ENCODE assay signal across 19 cellular contexts in the genomic region with DNA sequence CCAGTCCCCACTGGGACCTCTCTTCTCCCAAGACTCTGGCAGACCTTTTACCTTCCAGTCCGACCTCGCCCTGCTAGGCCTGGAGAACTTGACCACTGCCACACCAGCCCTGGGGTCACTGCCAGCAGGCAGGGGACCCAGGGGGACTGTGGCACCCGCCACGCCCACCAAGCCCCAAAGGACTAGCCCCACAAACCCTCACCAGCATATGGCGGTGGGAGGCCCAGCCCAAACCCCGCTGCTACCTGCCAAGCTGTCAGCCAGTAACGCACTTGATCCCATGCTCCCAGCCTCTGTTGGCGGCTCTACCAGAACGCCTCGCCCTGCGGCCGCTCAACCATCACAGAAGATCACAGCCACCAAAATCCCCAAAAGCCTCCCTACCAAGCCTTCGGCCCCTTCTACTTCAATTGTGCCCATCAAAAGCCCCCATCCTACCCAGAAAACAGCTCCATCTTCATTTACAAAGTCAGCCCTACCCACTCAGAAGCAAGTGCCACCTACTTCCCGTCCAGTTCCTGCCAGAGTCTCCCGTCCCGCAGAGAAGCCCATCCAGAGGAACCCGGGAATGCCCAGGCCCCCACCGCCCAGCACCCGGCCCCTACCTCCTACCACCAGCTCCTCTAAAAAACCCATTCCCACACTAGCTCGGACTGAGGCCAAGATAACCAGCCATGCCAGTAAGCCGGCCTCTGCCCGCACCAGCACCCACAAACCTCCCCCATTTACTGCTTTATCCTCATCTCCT. TPM values are rescaled to one million over a fixed set of nuclear protein-coding genes. Genes with fewer than 3 reads are reported as not detected.
DNase-seq lines count a peak whose midpoint lies in the region; TF ChIP-seq lines count a peak whose summit lies in the region.
"Had no signal": no experiment of that assay in that cellular context is flagged by ENCODE, and none has a peak within 500 bp of the region (broad histone marks: within the 10 kb centered on the region; RNA-seq: fewer than 3 reads in every experiment).

No MANE protein-coding gene starts in this region.

- H3K4me1 ChIP-seq in left ventricle myocardium inferior (peaks cover 40% of the 10 kb centered on the region), right atrium auricular region (peaks cover 0 to 22% of the 10 kb centered on the region in 2 donors), neural progenitor cell (peaks cover 22% of the 10 kb centered on the region)

- no peaks in the 10 kb centered on the region for H3K27me3 Mint-ChIP-seq in chondrocyte (ENCODE audit: low read depth)
- H3K27me3 Mint-ChIP-seq in neural progenitor cell (ENCODE audit: insufficient read depth, low read depth), result peaks cover 4% of the 10 kb centered on the region

- H3K36me3 ChIP-seq in left ventricle myocardium inferior, result no peaks in the 10 kb centered on the region
- H3K36me3 ChIP-seq in right atrium auricular region, result no peaks in the 10 kb centered on the region
- H3K36me3 ChIP-seq in neural progenitor cell, result no peaks in the 10 kb centered on the region

- H3K27me3 ChIP-seq in left ventricle myocardium inferior (ENCODE audit: low read depth), result no peaks in the 10 kb centered on the region
- H3K27me3 ChIP-seq in right atrium auricular region, result no peaks in the 10 kb centered on the region
- H3K27me3 ChIP-seq in neural progenitor cell, result no peaks in the 10 kb centered on the region

- no peak overlapping the region for H2AFZ ChIP-seq in neural progenitor cell (replicated peaks)

- peak overlapping the region; percentile 37 for H3K27ac ChIP-seq in left ventricle myocardium inferior (replicated peaks)
- no peak overlapping the region for H3K27ac ChIP-seq in right atrium auricular region
- H3K27ac ChIP-seq in neural progenitor cell, result no peak overlapping the region
- H3K27ac ChIP-seq: C4-2B had no signal

- TF ChIP-seq CTCF in left ventricle myocardium inferior (IDR thresholded peaks at IDR 0.05; ENCODE audit: borderline replicate concordance), result no peak
- TF ChIP-seq CTCF in right atrium auricular region (IDR thresholded peaks at IDR 0.05), result no peak
- TF ChIP-seq CTCF in chondrocyte (IDR thresholded peaks at IDR 0.05), result no peak
- TF ChIP-seq CTCF in neural progenitor cell (IDR thresholded peaks at IDR 0.05), result no peak

- H3K4me1 Mint-ChIP-seq in chondrocyte (ENCODE audit: low read depth) (peaks cover 66% of the 10 kb centered on the region), neural progenitor cell (peaks cover 54% of the 10 kb centered on the region)

- H3F3A ChIP-seq in neural progenitor cell (ENCODE audit: low read depth), result no peaks in the 10 kb centered on the region

- H3K36me3 Mint-ChIP-seq in chondrocyte (ENCODE audit: low read depth) (peaks cover 12% of the 10 kb centered on the region), neural progenitor cell (peaks cover 6% of the 10 kb centered on the region)

- H3K9me3 Mint-ChIP-seq in chondrocyte (ENCODE audit: low read depth), result no peaks in the 10 kb centered on the region
- no peaks in the 10 kb centered on the region for H3K9me3 Mint-ChIP-seq in neural progenitor cell

- H3K4me3 ChIP-seq in left ventricle myocardium inferior (no peak overlapping the region), right atrium auricular region (no peak overlapping the region), neural progenitor cell (no peak overlapping the region)

- intact Hi-C loops in left ventricle myocardium inferior (cut with micrococcal nuclease), result no loop called here

- peaks cover 9% of the 10 kb centered on the region for H4K20me1 ChIP-seq in neural progenitor cell (ENCODE audit: low read depth)

- no peaks in the 10 kb centered on the region for H3K79me2 ChIP-seq in neural progenitor cell (ENCODE audit: low read depth)

- H3K4me2 ChIP-seq in neural progenitor cell, result no peak overlapping the region

- H3K4me3 Mint-ChIP-seq in chondrocyte (ENCODE audit: unreplicated experiment), result no peak overlapping the region
- no peak overlapping the region for H3K4me3 Mint-ChIP-seq in neural progenitor cell

- H3K9me3 ChIP-seq in left ventricle myocardium inferior (replicated peaks), result no peaks in the 10 kb centered on the region
- no peaks in the 10 kb centered on the region for H3K9me3 ChIP-seq in right atrium auricular region
- H3K9me3 ChIP-seq in neural progenitor cell (ENCODE audit: low read depth), result no peaks in the 10 kb centered on the region

- H3K9ac ChIP-seq in neural progenitor cell, result no peak overlapping the region

- DNase-seq in left ventricle myocardium inferior (no peak), right atrium auricular region (ENCODE audit: low spot score) (no peak), chondrocyte (ENCODE audit: low spot score) (peak; percentile 80), neural progenitor cell (ENCODE audit: low spot score) (no peak), kidney tubule cell (ENCODE audit: low spot score) (no peak), SK-N-DZ (ENCODE audit: low spot score) (no peak), T-helper 2 cell (no peak), NCI-H2029 (lab: John Stamatoyannopoulos, UW) (no peak)
- DNase-seq: COR-L47, EL, GOT3, Karpas-422, NCI-H1105 treated with DMSO at 0.1 percent for 48 hours, NCI-H187, NCI-H345, NCI-H69, OCI-M1, SHP77 treated with DMSO at 0.1 percent for 48 hours had no signal

- H3K27ac Mint-ChIP-seq in chondrocyte (ENCODE audit: unreplicated experiment), result peak overlapping the region; percentile 96
- H3K27ac Mint-ChIP-seq in neural progenitor cell, result peak overlapping the region; percentile 93

RNA-seq across cellular contexts. Expression of a gene that starts 13.1 kb away (rescaled TPM):
- total RNA-seq in left ventricle myocardium inferior, result 6.4 TPM
- 1 to 10 TPM; 1.5 to 2.7 TPM for total RNA-seq in right atrium auricular region
- total RNA-seq in chondrocyte, result 45.9 to 52.9 TPM (median 48.5 TPM) in 3 replicates
- 4.3 and 16.2 TPM in 2 replicates for total RNA-seq in neural progenitor cell (ENCODE audit: low replicate concordance)
- polyA plus RNA-seq in SK-N-DZ (2014; cell fraction: cytosol; rRNA removed), result not detected in 2 replicates
- polyA plus RNA-seq in SK-N-DZ (2014; cell fraction: nucleus; rRNA removed), result 0.07 TPM in 1 of 2 replicates, not detected in the other
